ENCODE assay signal across 12 cellular contexts in genomic region chr1:87872189-87872588, GRCh38.
DNase-seq lines count a peak whose midpoint lies in the region; ATAC-seq and TF ChIP-seq lines count a peak whose summit lies in the region.
"Had no signal": no experiment of that assay in that cellular context is flagged by ENCODE, and none has a peak within 500 bp of the region (broad histone marks: within the 10 kb centered on the region; RNA-seq: fewer than 3 reads in every experiment).

No MANE protein-coding gene starts in this region.

- H3K36me3 ChIP-seq in psoas muscle (ENCODE audit: insufficient read depth in 1 of 2, low read depth in 1 of 2): no peaks in the 10 kb centered on the region
- H3K36me3 ChIP-seq in WERI-Rb-1: no peaks in the 10 kb centered on the region

- H3K27ac ChIP-seq in psoas muscle (no peak overlapping the region), WERI-Rb-1 (no peak overlapping the region)

- H3K9me3 Mint-ChIP-seq in chondrocyte (ENCODE audit: low read depth): no peaks in the 10 kb centered on the region

- H3K36me3 Mint-ChIP-seq in chondrocyte (ENCODE audit: low read depth): no peaks in the 10 kb centered on the region
- H3K36me3 Mint-ChIP-seq: activated CD8-positive, alpha-beta memory T cell treated with anti-CD3 and anti-CD28 coated beads, Interleukin-2, amount 10 ng/mL, durations not matched to agents 7 days and 5 days had no signal

- H3K4me1 ChIP-seq in psoas muscle: no peaks in the 10 kb centered on the region

- H3K4me3 ChIP-seq in GM12865 (ENCODE audit: low read depth, low read length): no peak overlapping the region
- H3K4me3 ChIP-seq in psoas muscle: no peak overlapping the region
- H3K4me3 ChIP-seq in WERI-Rb-1 (ENCODE audit: low read depth, low read length): no peak overlapping the region

- 89 to 94% (median 91%) methylated on average over 2 of the region's 2 CpGs for WGBS in psoas muscle, 3 donors

- H3K27me3 ChIP-seq in psoas muscle (ENCODE audit: insufficient read depth in 3 of 3, low read length in 2 of 3) (no peaks in the 10 kb centered on the region), WERI-Rb-1 (ENCODE audit: insufficient read depth, low read depth, severe bottlenecking) (no peaks in the 10 kb centered on the region)

- ATAC-seq in GM21390 (IDR thresholded peaks at IDR 0.05; ENCODE audit: unreplicated experiment): peak; percentile 47
- ATAC-seq in HG03066 (IDR thresholded peaks at IDR 0.05; ENCODE audit: low read depth, unreplicated experiment): peak; percentile 67
- no peak for ATAC-seq in psoas muscle
- ATAC-seq: activated CD8-positive, alpha-beta memory T cell treated with anti-CD3 and anti-CD28 coated beads, Interleukin-2, amount 10 ng/mL, durations not matched to agents 7 days and 5 days; left cardiac atrium had no signal

- H3K27me3 Mint-ChIP-seq in chondrocyte (ENCODE audit: low read depth): no peaks in the 10 kb centered on the region
- H3K27me3 Mint-ChIP-seq: activated CD8-positive, alpha-beta memory T cell treated with anti-CD3 and anti-CD28 coated beads, Interleukin-2, amount 10 ng/mL, durations not matched to agents 7 days and 5 days had no signal

- H3K9me3 ChIP-seq in psoas muscle: no peaks in the 10 kb centered on the region
- H3K9me3 ChIP-seq in WERI-Rb-1 (ENCODE audit: severe bottlenecking): no peaks in the 10 kb centered on the region

- intact Hi-C loops in psoas muscle (cut with DNase I): no loop called here

- H3K27ac Mint-ChIP-seq in chondrocyte (ENCODE audit: unreplicated experiment): no peak overlapping the region
- H3K27ac Mint-ChIP-seq: activated CD8-positive, alpha-beta memory T cell treated with anti-CD3 and anti-CD28 coated beads, Interleukin-2, amount 10 ng/mL, durations not matched to agents 7 days and 5 days had no signal

- H3K4me3 Mint-ChIP-seq in chondrocyte (ENCODE audit: unreplicated experiment): no peak overlapping the region
- H3K4me3 Mint-ChIP-seq: activated CD8-positive, alpha-beta memory T cell treated with anti-CD3 and anti-CD28 coated beads, Interleukin-2, amount 10 ng/mL, durations not matched to agents 7 days and 5 days had no signal

- DNase-seq in GM12865 (ENCODE audit: low read depth) (peak; percentile 21), UCSD-AML1 (lab: John Stamatoyannopoulos, UW; ENCODE audit: unreplicated experiment) (peak; percentile 27), psoas muscle (no peak), chondrocyte (ENCODE audit: low spot score) (no peak), NCI-H2107 (lab: John Stamatoyannopoulos, UW) (no peak), WERI-Rb-1 (no peak)
- DNase-seq: activated CD8-positive, alpha-beta memory T cell treated with anti-CD3 and anti-CD28 coated beads, Interleukin-2, amount 10 ng/mL, durations not matched to agents 7 days and 5 days; left cardiac atrium; NCI-H1105 treated with DMSO at 0.1 percent for 48 hours; stimulated activated CD4-positive, alpha-beta T cell treated with anti-CD3 and anti-CD28 coated beads, Interleukin-1b, Interleukin-23, amount 100 ng/mL, for 48 hours had no signal

- H3K4me1 Mint-ChIP-seq in chondrocyte (ENCODE audit: low read depth): peaks cover 5% of the 10 kb centered on the region
- H3K4me1 Mint-ChIP-seq: activated CD8-positive, alpha-beta memory T cell treated with anti-CD3 and anti-CD28 coated beads, Interleukin-2, amount 10 ng/mL, durations not matched to agents 7 days and 5 days had no signal

- no peak for TF ChIP-seq CTCF in GM12865 (IDR thresholded peaks at IDR 0.05; ENCODE audit: insufficient read depth, low read depth, low read length, missing control alignments)
- TF ChIP-seq CTCF in psoas muscle (IDR thresholded peaks at IDR 0.05): no peak
- no peak for TF ChIP-seq CTCF in chondrocyte (IDR thresholded peaks at IDR 0.05)
- no peak for TF ChIP-seq CTCF in WERI-Rb-1 (IDR thresholded peaks at IDR 0.05; ENCODE audit: low read depth, low read length)

Comparison
In these comparisons a context has a peak if more than half of its experiments do, and no peak if none do; other contexts are left out.
1. DNase-seq: peak in GM12865 (single experiment) and UCSD-AML1 (single experiment); none in psoas muscle (0 of 2), chondrocyte (single experiment), NCI-H2107 (single experiment) and WERI-Rb-1 (single experiment).
2. ATAC-seq: peak in GM21390 (single experiment) and HG03066 (single experiment); none in psoas muscle (0 of 4).